Comparison of ENCODE assay signal across 1 cellular context in the genomic region with DNA sequence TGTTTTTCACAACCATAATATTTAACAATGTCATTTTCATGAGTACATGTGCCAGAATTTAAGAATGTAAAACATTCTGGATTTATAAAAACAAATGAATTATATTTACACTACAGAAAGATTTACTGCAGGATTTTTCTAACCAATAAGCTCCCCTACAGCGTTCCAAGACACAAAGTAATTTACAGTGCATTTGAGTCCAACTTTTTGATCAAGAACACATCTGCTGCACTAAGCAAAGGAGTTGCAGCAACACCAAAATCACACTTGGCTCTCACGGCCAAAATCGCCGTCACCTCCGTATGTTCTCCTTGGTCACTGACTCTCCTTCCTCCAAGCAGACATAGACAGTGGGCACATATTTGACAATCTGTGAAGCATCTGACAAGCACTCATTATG.
TF ChIP-seq lines count a peak whose summit lies in the region.

No MANE protein-coding gene starts in this region.

TF ChIP-seq in GM23338, 12 proteins besides CTCF, POLR2A, EP300 and RAD21 (continued from another document):
- TF ChIP-seq, protein P1, sequence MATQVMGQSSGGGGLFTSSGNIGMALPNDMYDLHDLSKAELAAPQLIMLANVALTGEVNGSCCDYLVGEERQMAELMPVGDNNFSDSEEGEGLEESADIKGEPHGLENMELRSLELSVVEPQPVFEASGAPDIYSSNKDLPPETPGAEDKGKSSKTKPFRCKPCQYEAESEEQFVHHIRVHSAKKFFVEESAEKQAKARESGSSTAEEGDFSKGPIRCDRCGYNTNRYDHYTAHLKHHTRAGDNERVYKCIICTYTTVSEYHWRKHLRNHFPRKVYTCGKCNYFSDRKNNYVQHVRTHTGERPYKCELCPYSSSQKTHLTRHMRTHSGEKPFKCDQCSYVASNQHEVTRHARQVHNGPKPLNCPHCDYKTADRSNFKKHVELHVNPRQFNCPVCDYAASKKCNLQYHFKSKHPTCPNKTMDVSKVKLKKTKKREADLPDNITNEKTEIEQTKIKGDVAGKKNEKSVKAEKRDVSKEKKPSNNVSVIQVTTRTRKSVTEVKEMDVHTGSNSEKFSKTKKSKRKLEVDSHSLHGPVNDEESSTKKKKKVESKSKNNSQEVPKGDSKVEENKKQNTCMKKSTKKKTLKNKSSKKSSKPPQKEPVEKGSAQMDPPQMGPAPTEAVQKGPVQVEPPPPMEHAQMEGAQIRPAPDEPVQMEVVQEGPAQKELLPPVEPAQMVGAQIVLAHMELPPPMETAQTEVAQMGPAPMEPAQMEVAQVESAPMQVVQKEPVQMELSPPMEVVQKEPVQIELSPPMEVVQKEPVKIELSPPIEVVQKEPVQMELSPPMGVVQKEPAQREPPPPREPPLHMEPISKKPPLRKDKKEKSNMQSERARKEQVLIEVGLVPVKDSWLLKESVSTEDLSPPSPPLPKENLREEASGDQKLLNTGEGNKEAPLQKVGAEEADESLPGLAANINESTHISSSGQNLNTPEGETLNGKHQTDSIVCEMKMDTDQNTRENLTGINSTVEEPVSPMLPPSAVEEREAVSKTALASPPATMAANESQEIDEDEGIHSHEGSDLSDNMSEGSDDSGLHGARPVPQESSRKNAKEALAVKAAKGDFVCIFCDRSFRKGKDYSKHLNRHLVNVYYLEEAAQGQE (IDR thresholded peaks at IDR 0.05; ENCODE audit: unreplicated experiment) = no peak
- TF ChIP-seq, protein P2, sequence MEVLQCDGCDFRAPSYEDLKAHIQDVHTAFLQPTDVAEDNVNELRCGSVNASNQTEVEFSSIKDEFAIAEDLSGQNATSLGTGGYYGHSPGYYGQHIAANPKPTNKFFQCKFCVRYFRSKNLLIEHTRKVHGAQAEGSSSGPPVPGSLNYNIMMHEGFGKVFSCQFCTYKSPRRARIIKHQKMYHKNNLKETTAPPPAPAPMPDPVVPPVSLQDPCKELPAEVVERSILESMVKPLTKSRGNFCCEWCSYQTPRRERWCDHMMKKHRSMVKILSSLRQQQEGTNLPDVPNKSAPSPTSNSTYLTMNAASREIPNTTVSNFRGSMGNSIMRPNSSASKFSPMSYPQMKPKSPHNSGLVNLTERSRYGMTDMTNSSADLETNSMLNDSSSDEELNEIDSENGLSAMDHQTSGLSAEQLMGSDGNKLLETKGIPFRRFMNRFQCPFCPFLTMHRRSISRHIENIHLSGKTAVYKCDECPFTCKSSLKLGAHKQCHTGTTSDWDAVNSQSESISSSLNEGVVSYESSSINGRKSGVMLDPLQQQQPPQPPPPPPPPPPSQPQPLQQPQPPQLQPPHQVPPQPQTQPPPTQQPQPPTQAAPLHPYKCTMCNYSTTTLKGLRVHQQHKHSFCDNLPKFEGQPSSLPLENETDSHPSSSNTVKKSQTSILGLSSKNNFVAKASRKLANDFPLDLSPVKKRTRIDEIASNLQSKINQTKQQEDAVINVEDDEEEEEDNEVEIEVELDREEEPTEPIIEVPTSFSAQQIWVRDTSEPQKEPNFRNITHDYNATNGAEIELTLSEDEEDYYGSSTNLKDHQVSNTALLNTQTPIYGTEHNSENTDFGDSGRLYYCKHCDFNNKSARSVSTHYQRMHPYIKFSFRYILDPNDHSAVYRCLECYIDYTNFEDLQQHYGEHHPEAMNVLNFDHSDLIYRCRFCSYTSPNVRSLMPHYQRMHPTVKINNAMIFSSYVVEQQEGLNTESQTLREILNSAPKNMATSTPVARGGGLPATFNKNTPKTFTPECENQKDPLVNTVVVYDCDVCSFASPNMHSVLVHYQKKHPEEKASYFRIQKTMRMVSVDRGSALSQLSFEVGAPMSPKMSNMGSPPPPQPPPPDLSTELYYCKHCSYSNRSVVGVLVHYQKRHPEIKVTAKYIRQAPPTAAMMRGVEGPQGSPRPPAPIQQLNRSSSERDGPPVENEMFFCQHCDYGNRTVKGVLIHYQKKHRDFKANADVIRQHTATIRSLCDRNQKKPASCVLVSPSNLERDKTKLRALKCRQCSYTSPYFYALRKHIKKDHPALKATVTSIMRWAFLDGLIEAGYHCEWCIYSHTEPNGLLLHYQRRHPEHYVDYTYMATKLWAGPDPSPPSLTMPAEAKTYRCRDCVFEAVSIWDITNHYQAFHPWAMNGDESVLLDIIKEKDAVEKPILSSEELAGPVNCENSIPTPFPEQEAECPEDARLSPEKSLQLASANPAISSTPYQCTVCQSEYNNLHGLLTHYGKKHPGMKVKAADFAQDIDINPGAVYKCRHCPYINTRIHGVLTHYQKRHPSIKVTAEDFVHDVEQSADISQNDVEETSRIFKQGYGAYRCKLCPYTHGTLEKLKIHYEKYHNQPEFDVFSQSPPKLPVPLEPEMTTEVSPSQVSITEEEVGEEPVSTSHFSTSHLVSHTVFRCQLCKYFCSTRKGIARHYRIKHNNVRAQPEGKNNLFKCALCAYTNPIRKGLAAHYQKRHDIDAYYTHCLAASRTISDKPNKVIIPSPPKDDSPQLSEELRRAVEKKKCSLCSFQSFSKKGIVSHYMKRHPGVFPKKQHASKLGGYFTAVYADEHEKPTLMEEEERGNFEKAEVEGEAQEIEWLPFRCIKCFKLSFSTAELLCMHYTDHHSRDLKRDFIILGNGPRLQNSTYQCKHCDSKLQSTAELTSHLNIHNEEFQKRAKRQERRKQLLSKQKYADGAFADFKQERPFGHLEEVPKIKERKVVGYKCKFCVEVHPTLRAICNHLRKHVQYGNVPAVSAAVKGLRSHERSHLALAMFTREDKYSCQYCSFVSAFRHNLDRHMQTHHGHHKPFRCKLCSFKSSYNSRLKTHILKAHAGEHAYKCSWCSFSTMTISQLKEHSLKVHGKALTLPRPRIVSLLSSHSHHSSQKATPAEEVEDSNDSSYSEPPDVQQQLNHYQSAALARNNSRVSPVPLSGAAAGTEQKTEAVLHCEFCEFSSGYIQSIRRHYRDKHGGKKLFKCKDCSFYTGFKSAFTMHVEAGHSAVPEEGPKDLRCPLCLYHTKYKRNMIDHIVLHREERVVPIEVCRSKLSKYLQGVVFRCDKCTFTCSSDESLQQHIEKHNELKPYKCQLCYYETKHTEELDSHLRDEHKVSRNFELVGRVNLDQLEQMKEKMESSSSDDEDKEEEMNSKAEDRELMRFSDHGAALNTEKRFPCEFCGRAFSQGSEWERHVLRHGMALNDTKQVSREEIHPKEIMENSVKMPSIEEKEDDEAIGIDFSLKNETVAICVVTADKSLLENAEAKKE (CRISPR knock-in tag; IDR thresholded peaks at IDR 0.05) = no peak
- TF ChIP-seq JUNB (IDR thresholded peaks at IDR 0.05; ENCODE audit: unreplicated experiment) (no peak), STAT1 (IDR thresholded peaks at IDR 0.05; ENCODE audit: unreplicated experiment) (no peak), NANOG (IDR thresholded peaks at IDR 0.05; ENCODE audit: borderline replicate concordance) (no peak), POLR2AphosphoS5 (IDR thresholded peaks at IDR 0.05; ENCODE audit: low read depth) (no peak), EZH2phosphoT487 (IDR thresholded peaks at IDR 0.05; ENCODE audit: unreplicated experiment) (no peak), CREB1 (CRISPR knock-in tag; IDR thresholded peaks at IDR 0.05; ENCODE audit: low read depth) (no peak), EZH2 (IDR thresholded peaks at IDR 0.05; ENCODE audit: low read depth, unreplicated experiment) (no peak)
- TF ChIP-seq, protein P3, sequence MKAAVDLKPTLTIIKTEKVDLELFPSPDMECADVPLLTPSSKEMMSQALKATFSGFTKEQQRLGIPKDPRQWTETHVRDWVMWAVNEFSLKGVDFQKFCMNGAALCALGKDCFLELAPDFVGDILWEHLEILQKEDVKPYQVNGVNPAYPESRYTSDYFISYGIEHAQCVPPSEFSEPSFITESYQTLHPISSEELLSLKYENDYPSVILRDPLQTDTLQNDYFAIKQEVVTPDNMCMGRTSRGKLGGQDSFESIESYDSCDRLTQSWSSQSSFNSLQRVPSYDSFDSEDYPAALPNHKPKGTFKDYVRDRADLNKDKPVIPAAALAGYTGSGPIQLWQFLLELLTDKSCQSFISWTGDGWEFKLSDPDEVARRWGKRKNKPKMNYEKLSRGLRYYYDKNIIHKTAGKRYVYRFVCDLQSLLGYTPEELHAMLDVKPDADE (IDR thresholded peaks at IDR 0.05) = no peak
